18 cellular contexts compared by ENCODE assay signal in genomic region chr2:215363039-215363438, GRCh38. TPM values are rescaled to one million over a fixed set of nuclear protein-coding genes. Genes with fewer than 3 reads are reported as not detected.
DNase-seq lines count a peak whose midpoint lies in the region; ATAC-seq and TF ChIP-seq lines count a peak whose summit lies in the region.
"Had no signal": no experiment of that assay in that cellular context is flagged by ENCODE, and none has a peak within 500 bp of the region (broad histone marks: within the 10 kb centered on the region; RNA-seq: fewer than 3 reads in every experiment).

No MANE protein-coding gene starts in this region.

- intact Hi-C loops in MCF 10A (cut with micrococcal nuclease): no loop called here
- intact Hi-C loops in breast epithelium (cut with DNase I; ENCODE audit: low total_unique reads): no loop called here
- intact Hi-C loops in sciatic nerve (cut with DNase I): no loop called here

- H3K9me3 Mint-ChIP-seq in MCF 10A (ENCODE audit: unreplicated experiment): no peaks in the 10 kb centered on the region
- H3K9me3 Mint-ChIP-seq in stimulated activated naive B cell treated with anti-CD40 and anti-IgM and Interleukin-4, amounts not matched to agents 10 μg/mL and 1 μg/mL and 100 μg/mL, for 72 hours: no peaks in the 10 kb centered on the region
- H3K9me3 Mint-ChIP-seq: CD4-positive, CD25-positive, alpha-beta regulatory T cell; H9 had no signal

- TF ChIP-seq CTCF in MCF 10A (IDR thresholded peaks at IDR 0.05; ENCODE audit: unreplicated experiment) (no peak), breast epithelium (IDR thresholded peaks at IDR 0.05) (no peak), cardiac fibroblast (IDR thresholded peaks at IDR 0.05; ENCODE audit: low read depth, low read length) (no peak), foreskin fibroblast (IDR thresholded peaks at IDR 0.05; ENCODE audit: low read depth, low read length) (no peak)

- ATAC-seq in stimulated activated naive B cell treated with anti-CD40 and anti-IgM and Interleukin-4, amounts not matched to agents 10 μg/mL and 1 μg/mL and 100 μg/mL, for 72 hours (replicated peaks): peak; percentile 61 to 67
- no peak for ATAC-seq in sciatic nerve
- ATAC-seq: Right ventricle myocardium inferior had no signal

- BruUV-seq in MCF 10A (replicated peaks; lab: Mats Ljungman, UMichigan): no TSS peak

- H3K9me3 ChIP-seq in breast epithelium: no peaks in the 10 kb centered on the region
- H3K9me3 ChIP-seq: BE2C had no signal

- H3K4me3 ChIP-seq in breast epithelium (no peak overlapping the region), cardiac fibroblast (replicated peaks in 1 of 2; ENCODE audit: low read depth in 2 of 2, low read length in 2 of 2) (no peak overlapping the region), foreskin fibroblast (ENCODE audit: low read depth in 1 of 2, low read length in 2 of 2) (no peak overlapping the region)

- no peak for TF ChIP-seq POLR2A in breast epithelium (IDR thresholded peaks at IDR 0.05)

- peak overlapping the region; percentile 49 for H3K27ac Mint-ChIP-seq in MCF 10A (ENCODE audit: low read depth, unreplicated experiment)
- H3K27ac Mint-ChIP-seq in stimulated activated naive B cell treated with anti-CD40 and anti-IgM and Interleukin-4, amounts not matched to agents 10 μg/mL and 1 μg/mL and 100 μg/mL, for 72 hours: peak overlapping the region; percentile 25
- H3K27ac Mint-ChIP-seq: H9 had no signal

- CTCF ChIA-PET in MCF 10A (lab: Yijun Ruan, JAX): no interaction called here

- no peaks in the 10 kb centered on the region for H3K27me3 ChIP-seq in breast epithelium
- H3K27me3 ChIP-seq: BE2C had no signal

- H3K4me1 Mint-ChIP-seq in MCF 10A (ENCODE audit: insufficient read depth, unreplicated experiment): peaks cover 6% of the 10 kb centered on the region
- peaks cover 12 to 24% of the 10 kb centered on the region in 2 donors for H3K4me1 Mint-ChIP-seq in stimulated activated naive B cell treated with anti-CD40 and anti-IgM and Interleukin-4, amounts not matched to agents 10 μg/mL and 1 μg/mL and 100 μg/mL, for 72 hours
- H3K4me1 Mint-ChIP-seq: H9 had no signal

- POLR2A ChIA-PET in MCF 10A (lab: Yijun Ruan, JAX): no interaction called here

- no peaks in the 10 kb centered on the region for H3K27me3 Mint-ChIP-seq in MCF 10A (ENCODE audit: insufficient read depth, unreplicated experiment)
- no peaks in the 10 kb centered on the region for H3K27me3 Mint-ChIP-seq in stimulated activated naive B cell treated with anti-CD40 and anti-IgM and Interleukin-4, amounts not matched to agents 10 μg/mL and 1 μg/mL and 100 μg/mL, for 72 hours
- H3K27me3 Mint-ChIP-seq: CD4-positive, CD25-positive, alpha-beta regulatory T cell had no signal

- no peaks in the 10 kb centered on the region for H3K36me3 ChIP-seq in breast epithelium

- DNase-seq in MCF 10A (ENCODE audit: unreplicated experiment): no peak
- no peak for DNase-seq in breast epithelium (ENCODE audit: low spot score in 2 of 2)
- DNase-seq in cardiac fibroblast (ENCODE audit: low read depth in 2 of 2): peak; percentile 14 to 49
- peak; percentile 1 to 6 for DNase-seq in foreskin fibroblast
- no peak for DNase-seq in stimulated activated naive B cell treated with anti-CD40 and anti-IgM and Interleukin-4, amounts not matched to agents 10 μg/mL and 1 μg/mL and 100 μg/mL, for 72 hours
- no peak for DNase-seq in NCI-H526 treated with DMSO at 0.1 percent for 48 hours (lab: John Stamatoyannopoulos, UW)
- no peak for DNase-seq in sciatic nerve (ENCODE audit: low spot score)
- DNase-seq in iPS-NIHi11 (ENCODE audit: low spot score): no peak
- DNase-seq: BE2C; CD4-positive, CD25-positive, alpha-beta regulatory T cell; COR-L47; DMS153; H9; NCI-H1417 treated with DMSO at 0.1 percent for 48 hours; NCI-H1930; NCI-H446 treated with DMSO at 0.1 percent for 48 hours had no signal

- H3K36me3 Mint-ChIP-seq in MCF 10A (ENCODE audit: insufficient read depth, unreplicated experiment): peaks cover 63% of the 10 kb centered on the region
- H3K36me3 Mint-ChIP-seq in stimulated activated naive B cell treated with anti-CD40 and anti-IgM and Interleukin-4, amounts not matched to agents 10 μg/mL and 1 μg/mL and 100 μg/mL, for 72 hours: peaks cover 31 to 41% of the 10 kb centered on the region in 2 donors

- H3K4me1 ChIP-seq in breast epithelium: no peaks in the 10 kb centered on the region

- no peak overlapping the region for H3K4me3 Mint-ChIP-seq in MCF 10A (ENCODE audit: unreplicated experiment)
- H3K4me3 Mint-ChIP-seq in stimulated activated naive B cell treated with anti-CD40 and anti-IgM and Interleukin-4, amounts not matched to agents 10 μg/mL and 1 μg/mL and 100 μg/mL, for 72 hours: no peak overlapping the region
- H3K4me3 Mint-ChIP-seq: CD4-positive, CD25-positive, alpha-beta regulatory T cell; H9 had no signal

- no peak overlapping the region for H3K27ac ChIP-seq in breast epithelium
- H3K27ac ChIP-seq: 22Rv1 had no signal

RNA-seq across cellular contexts. Expression of gene ATIC, which starts 51.2 kb away (rescaled TPM):
- total RNA-seq in MCF 10A (2022): 216 and 297 TPM in 2 replicates
- total RNA-seq in breast epithelium: 10 to 100 TPM; 32.2 to 54.1 (median 33.0) TPM
- total RNA-seq in sciatic nerve: 62.8 TPM

Comparison
In these comparisons a context has a peak if more than half of its experiments do, and no peak if none do; other contexts are left out.
1. DNase-seq: peak in cardiac fibroblast (2 of 2) and foreskin fibroblast (2 of 2); none in MCF 10A (single experiment), breast epithelium (0 of 2), stimulated activated naive B cell treated with anti-CD40 and anti-IgM and Interleukin-4, amounts not matched to agents 10 μg/mL and 1 μg/mL and 100 μg/mL, for 72 hours (single experiment), NCI-H526 treated with DMSO at 0.1 percent for 48 hours (single experiment), sciatic nerve (single experiment) and iPS-NIHi11 (single experiment).